24 cellular contexts compared by ENCODE assay signal in genomic region chr1:203986887-203987461, GRCh38.
DNase-seq lines count a peak whose midpoint lies in the region; ATAC-seq, FAIRE-seq and TF ChIP-seq lines count a peak whose summit lies in the region.
"Had no signal": no experiment of that assay in that cellular context is flagged by ENCODE, and none has a peak within 500 bp of the region (broad histone marks: within the 10 kb centered on the region; RNA-seq: fewer than 3 reads in every experiment).

No MANE protein-coding gene starts in this region.

- POLR2A ChIA-PET in H1 (lab: Charles Lee; ENCODE audit: partially characterized antibody): interaction anchor here (1.5 kb wide), 1 partner anchor 18 kb away, joined by 5 read pairs; no protein-coding TSS in a partner anchor

- H2BK5ac ChIP-seq in H9 (ENCODE audit: insufficient read length, low read length): no peak overlapping the region
- H2BK5ac ChIP-seq in H1 (ENCODE audit: low read depth, low read length): no peak overlapping the region; the same call in 1 of the 2 replicates

- H3K27me3 Mint-ChIP-seq in H9 (ENCODE audit: low read depth) (no peaks in the 10 kb centered on the region; the same call in none of the 2 replicates), nephron progenitor cell (ENCODE audit: low read depth, poor library complexity) (peaks cover 5% of the 10 kb centered on the region)

- DNase-seq in H9: no peak
- DNase-seq in H1 (ENCODE audit: low read depth in 1 of 2, low spot score in 2 of 2): no peak
- no peak for DNase-seq in nephron progenitor cell
- peak; percentile 70 to 78 for DNase-seq in thyroid gland
- DNase-seq in mammary epithelial cell: no peak
- no peak for DNase-seq in central memory CD4-positive, alpha-beta T cell
- no peak for DNase-seq in psoas muscle
- DNase-seq: CD4-positive, alpha-beta T cell; COR-L47; DMS79 treated with DMSO at 0.1 percent for 48 hours; GM23248; HCEC 1CT; KBM-7; NCI-H1092 treated with DMSO at 0.1 percent for 48 hours; NCI-H1436 treated with DMSO at 0.1 percent for 48 hours; NCI-H2029; NCI-H226; NCI-H510A treated with DMSO at 0.1 percent for 48 hours; NCI-H748 treated with DMSO at 0.1 percent for 48 hours; PC-9; RPMI8226; SIG-M5 had no signal

- FAIRE-seq in H1 (lab: Jason Lieb, UNC): no peak
- FAIRE-seq: GM12892 had no signal

- H3K27me3 ChIP-seq in H9 (ENCODE audit: insufficient read depth, low read length) (no peaks in the 10 kb centered on the region), H1 (replicated peaks in 1 of 4; ENCODE audit: control insufficient read depth in 3 of 4, extremely low read depth in 1 of 4, insufficient read depth in 3 of 4, low read length in 3 of 4) (no peaks in the 10 kb centered on the region), thyroid gland (no peaks in the 10 kb centered on the region), mammary epithelial cell (ENCODE audit: insufficient read depth, low read length) (no peaks in the 10 kb centered on the region), psoas muscle (ENCODE audit: insufficient read depth in 3 of 3, low read length in 2 of 3) (no peaks in the 10 kb centered on the region)
- H3K27me3 ChIP-seq: BLaER1 had no signal

- H3K9me3 Mint-ChIP-seq in H9: peaks cover 39 to 41% of the 10 kb centered on the region in 2 experiments
- H3K9me3 Mint-ChIP-seq in nephron progenitor cell: peaks cover 25% of the 10 kb centered on the region
- H3K9me3 Mint-ChIP-seq: CD4-positive, alpha-beta T cell had no signal

- H4K8ac ChIP-seq in H9 (replicated peaks; ENCODE audit: insufficient read length, low read depth, low read length) (no peak overlapping the region), H1 (ENCODE audit: extremely low read depth, insufficient read depth, low read length) (no peak overlapping the region)

- H3K36me3 Mint-ChIP-seq in H9 (ENCODE audit: insufficient read depth in 1 of 3, low read depth in 3 of 3) (peaks cover 11 to 47% (median 20%) of the 10 kb centered on the region in 3 experiments), nephron progenitor cell (ENCODE audit: low read depth) (peaks cover 4% of the 10 kb centered on the region)

- H3K36me3 ChIP-seq in H1 (ENCODE audit: control insufficient read depth in 2 of 4, insufficient read depth in 4 of 4, low read length in 3 of 4) (no peaks in the 10 kb centered on the region; a peak in 1 of 8 replicates), thyroid gland (no peaks in the 10 kb centered on the region), mammary epithelial cell (ENCODE audit: insufficient read depth, low read length) (no peaks in the 10 kb centered on the region), psoas muscle (ENCODE audit: insufficient read depth in 1 of 2, low read depth in 1 of 2) (no peaks in the 10 kb centered on the region)
- H3K36me3 ChIP-seq: BLaER1 had no signal

- BruUV-seq in mammary epithelial cell (replicated peaks; lab: Mats Ljungman, UMichigan): no TSS peak

- H3K27ac ChIP-seq in H9 (ENCODE audit: insufficient read length, low read depth, low read length) (no peak overlapping the region), H1 (ENCODE audit: low read depth, low read length) (no peak overlapping the region), thyroid gland (peak overlapping the region; percentile 25 to 73 (median 36)), mammary epithelial cell (ENCODE audit: insufficient read depth, low read depth, low read length) (no peak overlapping the region), psoas muscle (no peak overlapping the region)
- H3K27ac ChIP-seq: BLaER1, GM23248, PC-9 had no signal

- H3K79me1 ChIP-seq in H9 (ENCODE audit: insufficient read depth, low read depth, low read length, poor library complexity, severe bottlenecking): no peaks in the 10 kb centered on the region
- no peaks in the 10 kb centered on the region for H3K79me1 ChIP-seq in H1 (ENCODE audit: low read depth, low read length)

- H3K14ac ChIP-seq in H9 (ENCODE audit: insufficient read depth, low read length): no peak overlapping the region
- H3K14ac ChIP-seq in H1 (ENCODE audit: insufficient read length): no peak overlapping the region

- H3K23me2 ChIP-seq in H9 (ENCODE audit: insufficient read length, low read depth, low read length, poor library complexity, severe bottlenecking): no peaks in the 10 kb centered on the region
- H3K23me2 ChIP-seq in H1 (ENCODE audit: low read depth, low read length): no peaks in the 10 kb centered on the region

- H4K5ac ChIP-seq in H9 (ENCODE audit: insufficient read length, low read depth, low read length): no peak overlapping the region
- no peak overlapping the region for H4K5ac ChIP-seq in H1 (ENCODE audit: insufficient read length, low read depth, low read length)

- H3K4me3 Mint-ChIP-seq in H9 (no peak overlapping the region), nephron progenitor cell (no peak overlapping the region)
- H3K4me3 Mint-ChIP-seq: CD4-positive, alpha-beta T cell had no signal

- intact Hi-C loops in thyroid gland (cut with DNase I): no loop called here
- intact Hi-C loops in mammary epithelial cell (cut with micrococcal nuclease): loop anchor here (5.0 kb wide), 1 partner anchor 140 kb away; no protein-coding TSS in a partner anchor
- intact Hi-C loops in psoas muscle (cut with DNase I): no loop called here

- H2AFZ ChIP-seq in H9 (ENCODE audit: low read length) (no peak overlapping the region), H1 (ENCODE audit: low read length) (no peak overlapping the region), mammary epithelial cell (ENCODE audit: low read depth, low read length) (no peak overlapping the region)
- H2AFZ ChIP-seq: GM23248, PC-9 had no signal

- H4K91ac ChIP-seq in H9 (ENCODE audit: insufficient read length, low read depth, low read length): no peak overlapping the region
- no peak overlapping the region for H4K91ac ChIP-seq in H1 (replicated peaks; ENCODE audit: insufficient read length, low read length)

- H3K4me1 ChIP-seq in H9 (ENCODE audit: insufficient read depth, low read length): peaks cover 4% of the 10 kb centered on the region; the same call in 1 of the 2 replicates
- peaks cover 3 to 14% (median 9%) of the 10 kb centered on the region in 4 experiments; a peak in 4 of 7 replicates for H3K4me1 ChIP-seq in H1 (replicated peaks in 1 of 4; ENCODE audit: control insufficient read depth in 3 of 4, insufficient read depth in 4 of 4, low read length in 3 of 4)
- peaks cover 19 to 26% of the 10 kb centered on the region in 2 donors for H3K4me1 ChIP-seq in thyroid gland
- no peaks in the 10 kb centered on the region for H3K4me1 ChIP-seq in mammary epithelial cell (ENCODE audit: insufficient read depth, low read length)
- no peaks in the 10 kb centered on the region for H3K4me1 ChIP-seq in psoas muscle
- H3K4me1 ChIP-seq: BLaER1 had no signal

- peaks cover 39 to 47% of the 10 kb centered on the region in 2 experiments for H3K4me1 Mint-ChIP-seq in H9
- peaks cover 18% of the 10 kb centered on the region for H3K4me1 Mint-ChIP-seq in nephron progenitor cell

- no peak overlapping the region for H3K4ac ChIP-seq in H9 (ENCODE audit: low read depth, low read length)
- no peak overlapping the region for H3K4ac ChIP-seq in H1 (replicated peaks; ENCODE audit: insufficient read length, low read depth, low read length)

- TF ChIP-seq POLR2A in H1 (IDR thresholded peaks at IDR 0.05; ENCODE audit: control extremely low read depth in 1 of 2, low read depth in 2 of 2, low read length in 2 of 2) (no peak), thyroid gland (IDR thresholded peaks at IDR 0.05) (no peak)

- H3K9ac ChIP-seq in H9 (ENCODE audit: extremely low read depth, insufficient read length, low read length) (no peak overlapping the region), H1 (replicated peaks in 1 of 4; ENCODE audit: extremely low read depth in 1 of 4, low read depth in 3 of 4, low read length in 3 of 4) (no peak overlapping the region), mammary epithelial cell (ENCODE audit: insufficient read depth, low read length) (no peak overlapping the region)
- H3K9ac ChIP-seq: BLaER1, GM23248 had no signal

- H3K18ac ChIP-seq in H9 (ENCODE audit: insufficient read length, low read depth, low read length) (no peak overlapping the region), H1 (ENCODE audit: extremely low read depth, low read length) (peak overlapping the region; percentile 71; the same call in 1 of the 2 replicates)

- H3K79me2 ChIP-seq in H9 (ENCODE audit: insufficient read depth, low read length) (no peaks in the 10 kb centered on the region), H1 (ENCODE audit: control insufficient read depth in 1 of 2, insufficient read depth in 2 of 2, low read length in 2 of 2) (no peaks in the 10 kb centered on the region), mammary epithelial cell (ENCODE audit: insufficient read depth, low read length) (no peaks in the 10 kb centered on the region)

- no peak for TF ChIP-seq EP300 in H1 (IDR thresholded peaks at IDR 0.05; ENCODE audit: borderline replicate concordance in 1 of 2, low read depth in 2 of 2, low read length in 2 of 2)

- H2BK20ac ChIP-seq in H9 (ENCODE audit: low read depth, low read length, poor library complexity, severe bottlenecking) (no peak overlapping the region), H1 (ENCODE audit: low read length) (no peak overlapping the region)

- no peak overlapping the region for H3T11ph ChIP-seq in H9 (ENCODE audit: low read length)

- H3K4me3 ChIP-seq in H1 (ENCODE audit: extremely low read depth in 1 of 4, insufficient read depth in 2 of 4, low read depth in 3 of 4, low read length in 4 of 4) (no peak overlapping the region), thyroid gland (replicated peaks in 1 of 3) (no peak overlapping the region), mammary epithelial cell (replicated peaks in 1 of 3; ENCODE audit: insufficient read depth in 1 of 3, low read depth in 2 of 3, low read length in 3 of 3) (no peak overlapping the region), psoas muscle (no peak overlapping the region)
- H3K4me3 ChIP-seq: BLaER1, GM23248, PC-9 had no signal

- no peak overlapping the region for H3K4me2 ChIP-seq in H9 (ENCODE audit: insufficient read depth, insufficient read length, low read length)
- no peak overlapping the region for H3K4me2 ChIP-seq in H1 (ENCODE audit: insufficient read depth in 1 of 2, low read depth in 2 of 2, low read length in 2 of 2)
- no peak overlapping the region for H3K4me2 ChIP-seq in mammary epithelial cell (ENCODE audit: insufficient read depth, low read depth, low read length)
- H3K4me2 ChIP-seq: BLaER1, PC-9 had no signal

- H2BK12ac ChIP-seq in H9 (ENCODE audit: insufficient read length, low read depth, low read length) (peak overlapping the region; percentile 66), H1 (ENCODE audit: low read depth, low read length) (peak overlapping the region; percentile 95; the same call in 1 of the 2 replicates)

- no peak for TF ChIP-seq CTCF in H9 (conservative IDR thresholded peaks at IDR 0.05)
- TF ChIP-seq CTCF in H1 (IDR thresholded peaks at IDR 0.05; ENCODE audit: control extremely low read depth in 1 of 3, insufficient read depth in 1 of 3, low read depth in 1 of 3, low read length in 3 of 3): no peak
- no peak for TF ChIP-seq CTCF in nephron progenitor cell (IDR thresholded peaks at IDR 0.05)
- no peak for TF ChIP-seq CTCF in thyroid gland (IDR thresholded peaks at IDR 0.05)
- no peak for TF ChIP-seq CTCF in mammary epithelial cell (conservative IDR thresholded peaks at IDR 0.05 in 1 of 2, IDR thresholded peaks at IDR 0.05 in 1 of 2; ENCODE audit: extremely low read depth in 1 of 2, insufficient read depth in 1 of 2, low read depth in 1 of 2, low read length in 2 of 2)
- TF ChIP-seq CTCF in psoas muscle (IDR thresholded peaks at IDR 0.05): no peak

- H2BK15ac ChIP-seq in H9 (ENCODE audit: low read depth, low read length) (no peak overlapping the region), H1 (ENCODE audit: low read length) (no peak overlapping the region)

- CTCF ChIA-PET in H1 (lab: Charles Lee; ENCODE audit: partially characterized antibody) (interaction anchor here (0.8 to 1.3 kb wide), 5 partner anchors 9 to 143 kb away, joined by 3 to 8 read pairs (median 3); no protein-coding TSS in a partner anchor), mammary epithelial cell (lab: Charles Lee; ENCODE audit: low non-redundant PET) (no interaction called here)

- in situ Hi-C loops in mammary epithelial cell (cut with MboI; ENCODE audit: low sequenced_read_pairs in 2 of 2): no loop called here

- H2AK5ac ChIP-seq in H9 (ENCODE audit: insufficient read length, low read length) (no peak overlapping the region), H1 (ENCODE audit: low read depth, low read length) (peak overlapping the region; percentile 99; the same call in 1 of the 2 replicates)

- H3K9me3 ChIP-seq in H9 (ENCODE audit: control insufficient read depth, low read depth, low read length) (no peaks in the 10 kb centered on the region), H1 (ENCODE audit: insufficient read depth in 2 of 2, low read depth in 1 of 2, low read length in 1 of 2) (peaks cover 3 to 25% of the 10 kb centered on the region in 2 experiments; a peak in 3 of 4 replicates), thyroid gland (no peaks in the 10 kb centered on the region), mammary epithelial cell (replicated peaks; ENCODE audit: insufficient read depth, low read length) (no peaks in the 10 kb centered on the region), psoas muscle (no peaks in the 10 kb centered on the region)
- H3K9me3 ChIP-seq: BLaER1 had no signal

- ATAC-seq in psoas muscle: no peak

- dilution Hi-C loops in mammary epithelial cell (cut with HindIII; ENCODE audit: low sequenced_read_pairs): no loop called here

- H3K27ac Mint-ChIP-seq in H9 (peak overlapping the region in 1 of 3 experiments; percentile 16; a peak in 2 of 7 replicates), nephron progenitor cell (peak overlapping the region; percentile 6)
- H3K27ac Mint-ChIP-seq: CD4-positive, alpha-beta T cell had no signal

- H2BK120ac ChIP-seq in H9 (ENCODE audit: low read depth, low read length, poor library complexity, severe bottlenecking) (no peak overlapping the region), H1 (replicated peaks; ENCODE audit: low read depth, low read length) (no peak overlapping the region)

- H4K20me1 ChIP-seq in H9 (ENCODE audit: control insufficient read depth, insufficient read depth, insufficient read length) (no peaks in the 10 kb centered on the region), H1 (replicated peaks in 1 of 2; ENCODE audit: control insufficient read depth in 1 of 2, insufficient read depth in 2 of 2, low read length in 2 of 2) (no peaks in the 10 kb centered on the region), mammary epithelial cell (ENCODE audit: insufficient read depth, low read length) (no peaks in the 10 kb centered on the region)
- H4K20me1 ChIP-seq: BLaER1 had no signal

- no peak overlapping the region for H3K56ac ChIP-seq in H9 (ENCODE audit: insufficient read length, low read depth, low read length)
- no peak overlapping the region for H3K56ac ChIP-seq in H1 (replicated peaks; ENCODE audit: insufficient read length, low read depth, low read length)

- no peak for TF ChIP-seq RAD21 in H1 (IDR thresholded peaks at IDR 0.05 in 1 of 2, conservative IDR thresholded peaks at IDR 0.05 in 1 of 2; ENCODE audit: low read depth in 2 of 2, low read length in 2 of 2)

- no CpG with 5 or more reads among the region's 5 CpGs for WGBS in H9 (ENCODE audit: extremely low coverage, insufficient read length, low lambda C conversion rate)
- WGBS in H1 (ENCODE audit: extremely low coverage in 1 of 2, insufficient coverage in 1 of 2, insufficient read length in 1 of 2, insufficient replicate concordance in 2 of 2, low coverage in 1 of 2, low lambda C conversion rate in 2 of 2, missing lambda C conversion rate in 1 of 2), 2 experiments: 94% methylated on average over 5 of the region's 5 CpGs; no CpG with 5 or more reads in 1 of the 2 experiments
- WGBS in thyroid gland, 2 donors: 42 to 45% methylated on average over 5 of the region's 5 CpGs
- 29% methylated on average over 3 of the region's 5 CpGs for WGBS in mammary epithelial cell (ENCODE audit: low coverage, missing lambda C conversion rate)
- WGBS in psoas muscle, 3 donors: 71 to 77% (median 73%) methylated on average over 5 of the region's 5 CpGs

- H3K23ac ChIP-seq in H9 (ENCODE audit: insufficient read length, low read depth, low read length) (no peak overlapping the region), H1 (ENCODE audit: insufficient read length) (no peak overlapping the region)

Comparison
In these comparisons a context has a peak if more than half of its experiments do, and no peak if none do; other contexts are left out.
1. DNase-seq: peak in thyroid gland (2 of 2); none in H9 (single experiment), H1 (0 of 2), nephron progenitor cell (single experiment), mammary epithelial cell (single experiment), central memory CD4-positive, alpha-beta T cell (single experiment) and psoas muscle (0 of 2).
2. H3K27ac ChIP-seq: peak in thyroid gland (3 of 3); none in H9 (single experiment), H1 (single experiment), mammary epithelial cell (single experiment) and psoas muscle (single experiment).